19 cellular contexts compared by ENCODE assay signal in the genomic region with DNA sequence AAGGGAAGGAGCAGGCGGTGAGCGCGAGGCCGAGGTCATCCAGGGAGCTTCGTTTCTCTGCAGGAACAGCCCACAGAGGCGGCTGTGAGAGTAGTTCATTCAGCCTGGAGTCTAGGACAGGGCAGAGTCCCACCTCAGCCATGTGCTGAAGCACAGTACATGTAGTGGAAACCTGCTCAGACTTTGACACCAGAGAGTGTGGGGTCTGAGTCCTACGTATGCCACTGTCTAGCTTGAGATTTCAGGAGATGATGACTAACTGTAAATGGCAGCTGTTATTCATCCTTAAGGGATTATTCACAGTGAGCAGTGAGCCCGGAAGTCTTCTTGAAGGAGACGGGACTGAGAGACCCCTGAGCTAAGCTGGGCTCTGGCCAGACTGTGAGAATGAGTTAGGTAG.
DNase-seq lines count a peak whose midpoint lies in the region; ATAC-seq and FAIRE-seq lines count a peak whose summit lies in the region.
"Had no signal": no experiment of that assay in that cellular context is flagged by ENCODE, and none has a peak within 500 bp of the region (broad histone marks: within the 10 kb centered on the region; RNA-seq: fewer than 3 reads in every experiment).

No MANE protein-coding gene starts in this region.

- no peak for ATAC-seq in GM21526 (IDR thresholded peaks at IDR 0.05; ENCODE audit: low FRiP score, unreplicated experiment)
- ATAC-seq: activated CD8-positive, alpha-beta T cell treated with anti-CD3 and anti-CD28 coated beads for 36 hours; activated T-cell treated with anti-CD3 and anti-CD28 coated beads, Interleukin-2, amount 50 U/mL, for 4 hours; T-helper 17 cell had no signal

- peak; percentile 5 for FAIRE-seq in urothelium cell line (lab: Jason Lieb, UNC)
- FAIRE-seq: D721Med, GM12892, pancreas had no signal

- peak; percentile 62 for DNase-seq in NCI-H82 (lab: John Stamatoyannopoulos, UW)
- DNase-seq in NCI-H82 treated with DMSO at 0.1 percent for 48 hours (lab: John Stamatoyannopoulos, UW; ENCODE audit: unreplicated experiment) = no peak
- DNase-seq in RKO (ENCODE audit: low spot score) = peak; percentile 50
- DNase-seq in glomerular visceral epithelial cell (ENCODE audit: extremely low spot score) = peak; percentile 30
- DNase-seq in urothelium cell line (ENCODE audit: low spot score) = peak; percentile 16
- no peak for DNase-seq in head of caudate nucleus
- no peak for DNase-seq in activated CD4-positive, alpha-beta T cell treated with anti-CD3 and anti-CD28 coated beads for 48 hours
- DNase-seq: activated B cell treated with CpG ODN at 0.5 μM for 24 hours; activated CD8-positive, alpha-beta T cell treated with anti-CD3 and anti-CD28 coated beads for 36 hours; activated T-cell treated with anti-CD3 and anti-CD28 coated beads, Interleukin-2, amount 50 U/mL, for 4 hours; NCI-H1092 treated with DMSO at 0.1 percent for 48 hours; NCI-H2081 treated with DMSO at 0.1 percent for 48 hours; NCI-H524 treated with DMSO at 0.1 percent for 48 hours; pancreas; stimulated activated CD4-positive, alpha-beta T cell treated with anti-CD3 and anti-CD28 coated beads, Interleukin-4, amount 100 ng/mL, for 1 hour; T-helper 17 cell had no signal

- intact Hi-C loops in head of caudate nucleus (cut with DNase I) = no loop called here

Comparison
In these comparisons a context has a peak if more than half of its experiments do, and no peak if none do; other contexts are left out.
1. DNase-seq: peak in NCI-H82 (single experiment), RKO (single experiment), glomerular visceral epithelial cell (single experiment) and urothelium cell line (single experiment); none in NCI-H82 treated with DMSO at 0.1 percent for 48 hours (single experiment), head of caudate nucleus (0 of 42) and activated CD4-positive, alpha-beta T cell treated with anti-CD3 and anti-CD28 coated beads for 48 hours (single experiment).